ENCODE assay signal across 27 cellular contexts in genomic region chr6:75863001-75863400, GRCh38.
"Had no signal": no experiment of that assay in that cellular context is flagged by ENCODE, and none has a peak within 500 bp of the region (broad histone marks: within the 10 kb centered on the region; RNA-seq: fewer than 3 reads in every experiment).

No MANE protein-coding gene starts in this region.

- H3K27ac ChIP-seq: adrenal gland, body of pancreas, cardiac muscle cell, esophagus muscularis mucosa, foreskin keratinocyte, heart right ventricle, skin epidermis, testis, transverse colon had no signal

- H3K9me3 ChIP-seq: adrenal gland, body of pancreas, esophagus muscularis mucosa, heart right ventricle, mucosa of descending colon, testis, transverse colon had no signal

- DNase-seq: activated CD4-positive, alpha-beta T cell treated with anti-CD3 and anti-CD28 coated beads for 48 hours; activated CD4-positive, alpha-beta T cell treated with anti-CD3 and anti-CD28 coated beads, Interleukin-2, amount 50 U/mL, for 48 hours; activated CD8-positive, alpha-beta memory T cell treated with anti-CD3 and anti-CD28 coated beads, Interleukin-2, amount 50 U/mL, for 4 hours; activated effector memory CD4-positive, alpha-beta T cell treated with anti-CD3 and anti-CD28 coated beads, Interleukin-2, amount 50 U/mL, for 16 hours; activated naive CD4-positive, alpha-beta T cell treated with anti-CD3 and anti-CD28 coated beads for 36 hours; activated naive CD8-positive, alpha-beta T cell treated with anti-CD3 and anti-CD28 coated beads for 36 hours; activated T-cell treated with anti-CD3 and anti-CD28 coated beads, Interleukin-2, amount 50 U/mL, for 1 hour; adrenal gland; aorta; body of pancreas; cortex of kidney; foreskin keratinocyte; heart right ventricle; kidney glomerular epithelial cell; mucosa of descending colon; stimulated activated CD4-positive, alpha-beta T cell treated with anti-CD3 and anti-CD28 coated beads, Interleukin-12 subunit alpha, Interleukin-12 subunit beta, amount 100 ng/mL, for 4 hours; stimulated activated CD4-positive, alpha-beta T cell treated with anti-CD3 and anti-CD28 coated beads, Interleukin-4, amount 100 ng/mL, for 1 hour; stimulated activated naive CD8-positive, alpha-beta T cell treated with anti-CD3 and anti-CD28 coated beads, Interleukin-15, Interleukin-2, amounts not matched to agents 100 U/mL and 50 U/mL, for 24 hours; testis; transverse colon had no signal

- ATAC-seq: body of pancreas; foreskin keratinocyte; heart right ventricle; left lobe of liver; mucosa of descending colon; natural killer cell treated with Interleukin-12 subunit alpha and Interleukin-12 subunit beta and Interleukin-15 and Interleukin-18, amount 100 ng/mL, for 72 hours; sciatic nerve; stimulated activated naive CD8-positive, alpha-beta T cell treated with anti-CD3 and anti-CD28 coated beads, Interleukin-15, Interleukin-2, amounts not matched to agents 100 U/mL and 50 U/mL, for 24 hours had no signal

- H3K4me3 ChIP-seq: adrenal gland, body of pancreas, cardiac muscle cell, esophagus muscularis mucosa, heart right ventricle, lung, mucosa of descending colon, skin epidermis, testis, transverse colon had no signal

- H3K4me1 ChIP-seq: adrenal gland, body of pancreas, esophagus muscularis mucosa, foreskin keratinocyte, heart right ventricle, testis, transverse colon had no signal

- H3K36me3 ChIP-seq: adrenal gland had no signal

- H3K27me3 ChIP-seq: adrenal gland, body of pancreas, cardiac muscle cell, esophagus muscularis mucosa, foreskin keratinocyte, heart right ventricle, testis, transverse colon had no signal
